ENCODE assay signal across 11 cellular contexts in genomic region chr22:37546436-37547248, GRCh38. TPM values are rescaled to one million over a fixed set of nuclear protein-coding genes. Genes with fewer than 3 reads are reported as not detected.
DNase-seq lines count a peak whose midpoint lies in the region; ATAC-seq and TF ChIP-seq lines count a peak whose summit lies in the region.
"Had no signal": no experiment of that assay in that cellular context is flagged by ENCODE, and none has a peak within 500 bp of the region (broad histone marks: within the 10 kb centered on the region; RNA-seq: fewer than 3 reads in every experiment).

No MANE protein-coding gene starts in this region.

- no peaks in the 10 kb centered on the region for H4K20me1 ChIP-seq in osteoblast (ENCODE audit: insufficient read depth, low read length)

- POLR2A ChIA-PET in activated CD8-positive, alpha-beta T cell treated with anti-CD3 and anti-CD28 coated beads, Interleukin-2, amount 10 ng/mL, durations not matched to agents 7 days and 5 days (lab: Charles Lee), result interaction anchor here (0.7 to 0.9 kb wide), 2 partner anchors 56 to 130 kb away, joined by 3 read pairs; no protein-coding TSS in a partner anchor

- H3K4me3 ChIP-seq in osteoblast (ENCODE audit: insufficient read depth, low read length), result peak overlapping the region; percentile 57

- H3K4me2 ChIP-seq in osteoblast (ENCODE audit: insufficient read depth, low read length), result peak overlapping the region; percentile 76

- CTCF ChIA-PET in activated CD8-positive, alpha-beta T cell treated with anti-CD3 and anti-CD28 coated beads, Interleukin-2, amount 10 ng/mL, durations not matched to agents 7 days and 5 days (lab: Charles Lee), result interaction anchor here (1.1 to 16.8 kb wide), 3 partner anchors 17 to 48 kb away, joined by 3 to 493 read pairs (median 25); partner anchors contain the start of gene CDC42EP1

- ATAC-seq in Right ventricle myocardium inferior, result peak; percentile 67
- ATAC-seq in HG02623 (IDR thresholded peaks at IDR 0.05; ENCODE audit: unreplicated experiment), result no peak
- no peak for ATAC-seq in activated CD8-positive, alpha-beta T cell treated with anti-CD3 and anti-CD28 coated beads, Interleukin-2, amount 10 ng/mL, durations not matched to agents 7 days and 5 days

- peaks cover 45% of the 10 kb centered on the region for H3K4me1 ChIP-seq in osteoblast (ENCODE audit: insufficient read depth, low read length)

- peak; percentile 16 for TF ChIP-seq CTCF in osteoblast (IDR thresholded peaks at IDR 0.05; ENCODE audit: extremely low read depth, low read depth, low read length)

- H3K27ac ChIP-seq in adipose tissue (ENCODE audit: low read depth, low read length) (peak overlapping the region; percentile 55), osteoblast (ENCODE audit: low read depth, low read length) (peak overlapping the region; percentile 86)

- peaks cover 12% of the 10 kb centered on the region for H3K27me3 Mint-ChIP-seq in activated CD8-positive, alpha-beta T cell treated with anti-CD3 and anti-CD28 coated beads, Interleukin-2, amount 10 ng/mL, durations not matched to agents 7 days and 5 days (ENCODE audit: low read depth)

- H3K9me3 Mint-ChIP-seq in activated CD8-positive, alpha-beta T cell treated with anti-CD3 and anti-CD28 coated beads, Interleukin-2, amount 10 ng/mL, durations not matched to agents 7 days and 5 days (ENCODE audit: insufficient read depth), result no peaks in the 10 kb centered on the region

- no peak overlapping the region for H3K4me3 Mint-ChIP-seq in activated CD8-positive, alpha-beta T cell treated with anti-CD3 and anti-CD28 coated beads, Interleukin-2, amount 10 ng/mL, durations not matched to agents 7 days and 5 days

- H3K27ac Mint-ChIP-seq in activated CD8-positive, alpha-beta T cell treated with anti-CD3 and anti-CD28 coated beads, Interleukin-2, amount 10 ng/mL, durations not matched to agents 7 days and 5 days, result no peak overlapping the region

- H3K4me1 Mint-ChIP-seq in activated CD8-positive, alpha-beta T cell treated with anti-CD3 and anti-CD28 coated beads, Interleukin-2, amount 10 ng/mL, durations not matched to agents 7 days and 5 days (ENCODE audit: low read depth), result peaks cover 21% of the 10 kb centered on the region

- whole genome bisulfite sequencing in adipose tissue, 3 donors, result 26 to 34% (median 31%) methylated on average over 21 of the region's 21 CpGs

- H3K27me3 ChIP-seq in osteoblast (ENCODE audit: insufficient read depth, low read length), result no peaks in the 10 kb centered on the region

- H2AFZ ChIP-seq in osteoblast (ENCODE audit: low read length), result peak overlapping the region; percentile 68

- no peaks in the 10 kb centered on the region for H3K36me3 ChIP-seq in osteoblast (ENCODE audit: insufficient read depth, low read length)

- no peaks in the 10 kb centered on the region for H3K36me3 Mint-ChIP-seq in activated CD8-positive, alpha-beta T cell treated with anti-CD3 and anti-CD28 coated beads, Interleukin-2, amount 10 ng/mL, durations not matched to agents 7 days and 5 days (ENCODE audit: low read depth)

- no peaks in the 10 kb centered on the region for H3K9me3 ChIP-seq in osteoblast (ENCODE audit: low read depth, low read length)

- intact Hi-C loops in Right ventricle myocardium inferior (cut with DNase I), result loop anchor here (1.0 kb wide), 1 partner anchor 14 kb away; the partner anchor contains the start of gene CDC42EP1

- no peaks in the 10 kb centered on the region for H3K79me2 ChIP-seq in osteoblast (ENCODE audit: insufficient read depth, low read length)

- peak; percentile 76 for DNase-seq in Ammon's horn (ENCODE audit: low spot score)
- peak; percentile 82 for DNase-seq in Right ventricle myocardium inferior (ENCODE audit: missing footprints)
- peak; percentile 92 for DNase-seq in osteoblast (ENCODE audit: insufficient read length, low spot score, missing footprints)
- DNase-seq in COLO829 (ENCODE audit: low spot score), result no peak
- no peak for DNase-seq in activated CD8-positive, alpha-beta T cell treated with anti-CD3 and anti-CD28 coated beads, Interleukin-2, amount 10 ng/mL, durations not matched to agents 7 days and 5 days
- DNase-seq in activated CD8-positive, alpha-beta memory T cell treated with anti-CD3 and anti-CD28 coated beads for 24 hours, result no peak
- DNase-seq: activated CD4-positive, alpha-beta T cell treated with anti-CD3 and anti-CD28 coated beads, Interleukin-2, amount 50 U/mL, for 48 hours; stimulated activated CD4-positive, alpha-beta T cell treated with anti-CD3 and anti-CD28 coated beads, Interleukin-15, amount 100 ng/mL, for 24 hours had no signal

RNA-seq across cellular contexts. Expression of gene CDC42EP1, which starts 13.6 kb away (rescaled TPM):
- 10 to 100 TPM; 52.7 to 66.6 (median 63.3) TPM for polyA plus RNA-seq in adipose tissue
- total RNA-seq in Right ventricle myocardium inferior (17.7 TPM), osteoblast (28.6 and 35.5 TPM in 2 replicates)
- under 1 TPM; 0.13 to 0.21 TPM for total RNA-seq in activated CD8-positive, alpha-beta T cell treated with anti-CD3 and anti-CD28 coated beads, Interleukin-2, amount 10 ng/mL, durations not matched to agents 7 days and 5 days

RNA-seq across cellular contexts. Expression of gene CARD10, which starts 27.4 kb away (rescaled TPM):
- 10 to 100 TPM in 1 of 3 donors, 1 to 10 TPM in 2; 8.8 to 20.0 (median 10.0) TPM for polyA plus RNA-seq in adipose tissue
- total RNA-seq in Right ventricle myocardium inferior, result 10.3 TPM
- total RNA-seq in osteoblast, result 11.9 and 12.7 TPM in 2 replicates
- under 1 TPM in 1 of 2 experiments, not detected in 1; 0.31 TPM for total RNA-seq in activated CD8-positive, alpha-beta T cell treated with anti-CD3 and anti-CD28 coated beads, Interleukin-2, amount 10 ng/mL, durations not matched to agents 7 days and 5 days

RNA-seq across cellular contexts. Expression of gene LGALS2, which starts 33.2 kb away (rescaled TPM):
- polyA plus RNA-seq in adipose tissue, result 10 to 100 TPM in 1 of 3 donors, 1 to 10 TPM in 2; 2.1 to 13.9 (median 4.4) TPM
- 0.60 TPM for total RNA-seq in Right ventricle myocardium inferior
- total RNA-seq in osteoblast, result not detected in 2 replicates
- total RNA-seq in activated CD8-positive, alpha-beta T cell treated with anti-CD3 and anti-CD28 coated beads, Interleukin-2, amount 10 ng/mL, durations not matched to agents 7 days and 5 days, result not detected
- total RNA-seq: Daoy had no signal

Comparison
In these comparisons a context has a peak if more than half of its experiments do, and no peak if none do; other contexts are left out.
1. DNase-seq: peak in Ammon's horn (single experiment), Right ventricle myocardium inferior (single experiment) and osteoblast (single experiment); none in COLO829 (single experiment), activated CD8-positive, alpha-beta T cell treated with anti-CD3 and anti-CD28 coated beads, Interleukin-2, amount 10 ng/mL, durations not matched to agents 7 days and 5 days (single experiment) and activated CD8-positive, alpha-beta memory T cell treated with anti-CD3 and anti-CD28 coated beads for 24 hours (single experiment).
2. RNA of gene CDC42EP1, which starts 13.6 kb away (total RNA-seq): 28.6 to 35.5 TPM in osteoblast and 17.7 TPM in Right ventricle myocardium inferior (single experiment); 0.13 to 0.21 TPM in activated CD8-positive, alpha-beta T cell treated with anti-CD3 and anti-CD28 coated beads, Interleukin-2, amount 10 ng/mL, durations not matched to agents 7 days and 5 days; every median in the first group is over 10 times any median in the second.